1 cellular context compared by ENCODE assay signal in the genomic region with DNA sequence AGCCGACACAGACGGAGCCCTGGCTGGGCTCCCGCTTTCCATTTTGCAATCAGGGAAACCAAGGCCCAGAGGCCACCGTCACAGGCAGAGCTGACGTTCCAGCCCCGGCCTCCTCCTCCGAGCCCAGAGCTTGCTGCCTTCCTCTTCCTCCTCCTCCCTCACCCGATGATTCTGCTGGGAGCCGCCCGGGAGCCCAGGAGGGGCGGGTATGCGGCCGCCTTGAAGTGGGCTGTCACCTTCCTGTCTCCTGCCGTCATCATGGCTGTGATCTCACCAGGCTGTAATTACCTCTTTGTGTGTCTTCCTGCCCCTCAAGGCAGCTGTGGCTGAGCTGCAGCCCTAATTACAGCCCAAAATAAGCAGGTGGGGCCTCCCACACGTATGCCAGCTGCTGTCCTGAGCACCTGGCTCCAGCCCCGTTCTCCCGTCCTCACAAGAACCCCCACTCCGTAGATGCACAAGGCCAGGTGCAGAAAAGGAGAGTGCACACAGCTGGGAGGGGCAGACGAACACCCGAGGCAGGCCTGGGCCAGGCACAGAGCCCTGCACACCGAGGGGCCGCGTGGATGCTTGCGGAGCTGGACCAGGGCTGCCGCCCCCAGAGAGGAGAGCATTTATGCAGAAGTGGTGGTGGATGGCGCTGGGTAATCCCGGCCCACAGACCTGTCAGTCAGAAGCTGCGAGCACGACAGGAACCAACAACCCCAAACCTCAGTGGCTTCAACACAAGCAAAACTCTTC.
TF ChIP-seq lines count a peak whose summit lies in the region.

No MANE protein-coding gene starts in this region.

TF ChIP-seq in HepG2, 621 proteins besides CTCF, POLR2A, EP300 and RAD21:
- no peak for TF ChIP-seq NFE2L1 (CRISPR knock-in tag; IDR thresholded peaks at IDR 0.05; ENCODE audit: borderline replicate concordance)
- TF ChIP-seq ZFP82 (CRISPR knock-in tag; IDR thresholded peaks at IDR 0.05; ENCODE audit: borderline replicate concordance) = 0 out of 2 replicates have a peak, but pooled peaks have one; percentile 46
